15 cellular contexts compared by ENCODE assay signal in genomic region chr6:148523051-148523450, GRCh38.
DNase-seq lines count a peak whose midpoint lies in the region; TF ChIP-seq lines count a peak whose summit lies in the region.
"Had no signal": no experiment of that assay in that cellular context is flagged by ENCODE, and none has a peak within 500 bp of the region (broad histone marks: within the 10 kb centered on the region; RNA-seq: fewer than 3 reads in every experiment).

No MANE protein-coding gene starts in this region.

- no peaks in the 10 kb centered on the region for H3K27me3 ChIP-seq in esophagus muscularis mucosa
- H3K27me3 ChIP-seq in muscle layer of duodenum (ENCODE audit: low read depth, low read length): no peaks in the 10 kb centered on the region
- H3K27me3 ChIP-seq: ovary had no signal

- H3K36me3 ChIP-seq in esophagus muscularis mucosa (peaks cover 6 to 65% (median 28%) of the 10 kb centered on the region in 4 donors), muscle layer of duodenum (ENCODE audit: control insufficient read depth in 1 of 2, insufficient read depth in 2 of 2, low read length in 2 of 2) (peaks cover 20 to 50% of the 10 kb centered on the region in 2 donors)
- H3K36me3 ChIP-seq: ovary had no signal

- TF ChIP-seq EP300 in esophagus muscularis mucosa (IDR thresholded peaks at IDR 0.05): no peak

- no peak for TF ChIP-seq CTCF in esophagus muscularis mucosa (IDR thresholded peaks at IDR 0.05)

- DNase-seq in EH (ENCODE audit: low read depth): peak; percentile 98
- peak; percentile 78 for DNase-seq in RPMI7951 (ENCODE audit: low read depth)
- DNase-seq in esophagus muscularis mucosa (ENCODE audit: extremely low spot score): no peak
- DNase-seq in cerebellar cortex (ENCODE audit: low spot score): no peak
- DNase-seq in NCI-H2081 (lab: John Stamatoyannopoulos, UW): no peak
- DNase-seq in NCI-H146 treated with DMSO at 0.1 percent for 48 hours (lab: John Stamatoyannopoulos, UW; ENCODE audit: unreplicated experiment): no peak
- no peak for DNase-seq in occipital lobe (lab: John Stamatoyannopoulos, UW)
- DNase-seq: activated B cell treated with CpG ODN at 0.5 μM for 24 hours; activated naive CD4-positive, alpha-beta T cell treated with anti-CD3 and anti-CD28 coated beads for 36 hours; DMS 273 treated with DMSO at 0.1 percent for 48 hours; NCI-H774; ovary; stimulated activated CD4-positive, alpha-beta T cell treated with anti-CD3 and anti-CD28 coated beads, Interleukin-12 subunit alpha, Interleukin-12 subunit beta, amount 100 ng/mL, for 4 hours; T-cell had no signal

- intact Hi-C loops in esophagus muscularis mucosa (cut with DNase I): no loop called here

- 91% methylated on average over 2 of the region's 2 CpGs for WGBS in esophagus muscularis mucosa

- H3K27ac ChIP-seq in esophagus muscularis mucosa (replicated peaks in 1 of 4) (peak overlapping the region; percentile 43 to 84 (median 62)), muscle layer of duodenum (ENCODE audit: low read length) (peak overlapping the region; percentile 11)
- H3K27ac ChIP-seq: ovary had no signal

- no peak overlapping the region for H3K4me3 ChIP-seq in esophagus muscularis mucosa
- no peak overlapping the region for H3K4me3 ChIP-seq in muscle layer of duodenum (ENCODE audit: low read depth in 1 of 2, low read length in 2 of 2)
- H3K4me3 ChIP-seq: ovary had no signal

- H3K4me1 ChIP-seq in esophagus muscularis mucosa (peaks cover 15 to 79% (median 74%) of the 10 kb centered on the region in 4 donors), muscle layer of duodenum (ENCODE audit: control insufficient read depth in 1 of 2, insufficient read depth in 2 of 2, low read length in 2 of 2) (peaks cover 4 to 35% of the 10 kb centered on the region in 2 donors)

- H3K9me3 ChIP-seq in esophagus muscularis mucosa: no peaks in the 10 kb centered on the region
- no peaks in the 10 kb centered on the region for H3K9me3 ChIP-seq in muscle layer of duodenum (ENCODE audit: control insufficient read depth in 1 of 2, low read length in 2 of 2)
- H3K9me3 ChIP-seq: ovary had no signal

- TF ChIP-seq POLR2A in esophagus muscularis mucosa (IDR thresholded peaks at IDR 0.05; ENCODE audit: low read depth): no peak

Comparison
In these comparisons a context has a peak if more than half of its experiments do, and no peak if none do; other contexts are left out.
1. DNase-seq: peak in EH (single experiment) and RPMI7951 (single experiment); none in esophagus muscularis mucosa (single experiment), cerebellar cortex (single experiment), NCI-H2081 (0 of 2), NCI-H146 treated with DMSO at 0.1 percent for 48 hours (single experiment) and occipital lobe (single experiment).